35 cellular contexts compared by ENCODE assay signal in genomic region chr1:81841795-81842194, GRCh38. TPM values are rescaled to one million over a fixed set of nuclear protein-coding genes. Genes with fewer than 3 reads are reported as not detected.
"Had no signal": no experiment of that assay in that cellular context is flagged by ENCODE, and none has a peak within 500 bp of the region (broad histone marks: within the 10 kb centered on the region; RNA-seq: fewer than 3 reads in every experiment).

No MANE protein-coding gene starts in this region.

- DNase-seq: activated B cell treated with CpG ODN at 0.5 μM for 24 hours; activated CD4-positive, alpha-beta memory T cell treated with anti-CD3 and anti-CD28 coated beads for 36 hours; activated CD4-positive, alpha-beta T cell treated with anti-CD3 and anti-CD28 coated beads for 4 hours; activated CD4-positive, alpha-beta T cell treated with anti-CD3 and anti-CD28 coated beads, Interleukin-2, amount 10 ng/mL, durations not matched to agents 24 days and 14 days; activated CD4-positive, alpha-beta T cell treated with anti-CD3 and anti-CD28 coated beads, Interleukin-2, amount 50 U/mL, for 1 hour; activated CD4-positive, alpha-beta T cell treated with anti-CD3 and anti-CD28 coated beads, Interleukin-2, amount 50 U/mL, for 4 hours; activated CD4-positive, CD25-positive, alpha-beta regulatory T cell treated with anti-CD3 and anti-CD28 coated beads, Interleukin-2, amount 50 U/mL, for 72 hours; activated CD8-positive, alpha-beta memory T cell treated with anti-CD3 and anti-CD28 coated beads, Interleukin-2, amount 50 U/mL, for 4 hours; activated CD8-positive, alpha-beta T cell treated with anti-CD3 and anti-CD28 coated beads for 36 hours; activated effector memory CD4-positive, alpha-beta T cell treated with anti-CD3 and anti-CD28 coated beads, Interleukin-2, amount 50 U/mL, for 16 hours; activated gamma-delta T cell treated with Interleukin-2 at 50 U/mL for 16 hours; activated naive CD4-positive, alpha-beta T cell; activated naive CD4-positive, alpha-beta T cell treated with anti-CD3 and anti-CD28 coated beads for 36 hours; activated naive CD4-positive, alpha-beta T cell treated with anti-CD3 and anti-CD28 coated beads, Interleukin-2, amount 50 U/mL, for 16 hours; activated naive CD8-positive, alpha-beta T cell treated with anti-CD3 and anti-CD28 coated beads for 36 hours; activated T-cell treated with anti-CD3 and anti-CD28 coated beads for 4 hours; activated T-cell treated with anti-CD3 and anti-CD28 coated beads, Interleukin-2, amount 50 U/mL, for 1 hour; activated T-cell treated with anti-CD3 and anti-CD28 coated beads, Interleukin-2, amount 50 U/mL, for 4 hours; activated T-cell treated with anti-CD3 and anti-CD28 coated beads, Interleukin-2, amount 50 U/mL, for 72 hours; adrenal gland; amniotic stem cell; aorta; body of pancreas; brain microvascular endothelial cell; central memory CD4-positive, alpha-beta T cell; T-helper 2 cell; T-helper 9 cell had no signal

- H3K27ac ChIP-seq: adrenal gland, body of pancreas, brain microvascular endothelial cell, breast epithelium, VCaP had no signal

- ATAC-seq: activated CD8-positive, alpha-beta T cell treated with anti-CD3 and anti-CD28 coated beads for 36 hours; activated naive CD4-positive, alpha-beta T cell treated with anti-CD3 and anti-CD28 coated beads, Interleukin-2, amount 50 U/mL, for 72 hours; activated T-cell treated with anti-CD3 and anti-CD28 coated beads, Interleukin-2, amount 50 U/mL, for 4 hours; activated T-cell treated with anti-CD3 and anti-CD28 coated beads, Interleukin-2, amount 50 U/mL, for 72 hours; activated T-helper 17 cell treated with anti-CD3 and anti-CD28 coated beads, Interleukin-2, amount 50 U/mL, for 72 hours; body of pancreas had no signal

- H3K36me3 ChIP-seq: adrenal gland, brain microvascular endothelial cell, breast epithelium had no signal

- H3K27me3 ChIP-seq: adrenal gland, body of pancreas, brain microvascular endothelial cell, breast epithelium had no signal

- H3K9me3 ChIP-seq: adrenal gland, body of pancreas, breast epithelium had no signal

- H3K4me3 ChIP-seq: adrenal gland, body of pancreas, breast epithelium had no signal

- FAIRE-seq: astrocyte, TTC549 had no signal

- H3K4me1 ChIP-seq: body of pancreas, breast epithelium had no signal

RNA-seq across cellular contexts. Expression of gene ADGRL2, which starts 41.1 kb away (rescaled TPM):
- total RNA-seq: activated B cell treated with CpG ODN at 0.5 μM for 24 hours; activated CD4-positive, alpha-beta memory T cell treated with anti-CD3 and anti-CD28 coated beads for 36 hours; activated CD8-positive, alpha-beta memory T cell treated with anti-CD3 and anti-CD28 coated beads for 36 hours; activated CD8-positive, alpha-beta T cell treated with anti-CD3 and anti-CD28 coated beads for 36 hours; activated naive CD4-positive, alpha-beta T cell treated with anti-CD3 and anti-CD28 coated beads for 36 hours; activated naive CD4-positive, alpha-beta T cell treated with anti-CD3 and anti-CD28 coated beads, Interleukin-2, amount 50 U/mL, for 72 hours; activated naive CD8-positive, alpha-beta T cell treated with anti-CD3 and anti-CD28 coated beads for 36 hours; activated T-cell treated with anti-CD3 and anti-CD28 coated beads, Interleukin-2, amount 50 U/mL, for 72 hours; activated T-helper 1 cell treated with anti-CD3 and anti-CD28 coated beads, Interleukin-12 subunit alpha, Interleukin-12 subunit beta, Interleukin-2, Interleukin-4 antibody, amounts not matched to agents 30 ng/mL and 10 ng/mL and 1 ng/mL, durations not matched to agents 14 hours and 24 hours and 36 hours; activated T-helper 17 cell treated with anti-CD3 and anti-CD28 coated beads, Interleukin-2, amount 50 U/mL, for 72 hours had no signal
